13 cellular contexts compared by ENCODE assay signal in genomic region chr19:35754365-35755139, GRCh38. TPM values are rescaled to one million over a fixed set of nuclear protein-coding genes. Genes with fewer than 3 reads are reported as not detected.
DNase-seq lines count a peak whose midpoint lies in the region; ATAC-seq and TF ChIP-seq lines count a peak whose summit lies in the region.
"Had no signal": no experiment of that assay in that cellular context is flagged by ENCODE, and none has a peak within 500 bp of the region (broad histone marks: within the 10 kb centered on the region; RNA-seq: fewer than 3 reads in every experiment).

No MANE protein-coding gene starts in this region.

- H3K4me3 ChIP-seq in choroid plexus epithelial cell (ENCODE audit: low read depth, low read length) (no peak overlapping the region), muscle layer of duodenum (ENCODE audit: low read depth in 1 of 2, low read length in 2 of 2) (peak overlapping the region; percentile 30 to 93), tibial artery (peak overlapping the region; percentile 72 to 75)
- H3K4me3 ChIP-seq: A549, SK-N-MC had no signal

- H3K4me3 Mint-ChIP-seq in activated CD4-positive, alpha-beta T cell treated with anti-CD3 and anti-CD28 coated beads, Interleukin-2, amount 10 ng/mL, durations not matched to agents 24 days and 14 days = peak overlapping the region; percentile 54

- H3K9me3 Mint-ChIP-seq in activated CD4-positive, alpha-beta T cell treated with anti-CD3 and anti-CD28 coated beads, Interleukin-2, amount 10 ng/mL, durations not matched to agents 24 days and 14 days = no peaks in the 10 kb centered on the region

- TF ChIP-seq CTCF in choroid plexus epithelial cell (conservative IDR thresholded peaks at IDR 0.05; ENCODE audit: low read depth, low read length) (peak; percentile 1), tibial artery (IDR thresholded peaks at IDR 0.05) (no peak)

- H3K27me3 ChIP-seq in muscle layer of duodenum (ENCODE audit: low read depth, low read length) = no peaks in the 10 kb centered on the region
- no peaks in the 10 kb centered on the region for H3K27me3 ChIP-seq in tibial artery

- H3K36me3 Mint-ChIP-seq in activated CD4-positive, alpha-beta T cell treated with anti-CD3 and anti-CD28 coated beads, Interleukin-2, amount 10 ng/mL, durations not matched to agents 24 days and 14 days (ENCODE audit: low read depth) = peaks cover 21% of the 10 kb centered on the region

- H3K27ac ChIP-seq in muscle layer of duodenum (ENCODE audit: low read length) = peak overlapping the region; percentile 63
- H3K27ac ChIP-seq in tibial artery = peak overlapping the region; percentile 93 to 100
- H3K27ac ChIP-seq: A549, SK-N-MC had no signal

- H3K4me1 ChIP-seq in muscle layer of duodenum (ENCODE audit: control insufficient read depth in 1 of 2, insufficient read depth in 2 of 2, low read length in 2 of 2) (peaks cover 4 to 46% of the 10 kb centered on the region in 2 donors), tibial artery (peaks cover 5 to 54% (median 43%) of the 10 kb centered on the region in 4 donors)

- H3K9me3 ChIP-seq in muscle layer of duodenum (ENCODE audit: control insufficient read depth in 1 of 2, low read length in 2 of 2) (no peaks in the 10 kb centered on the region), tibial artery (no peaks in the 10 kb centered on the region)
- H3K9me3 ChIP-seq: A549 had no signal

- intact Hi-C loops in activated CD4-positive, alpha-beta T cell treated with anti-CD3 and anti-CD28 coated beads, Interleukin-2, amount 10 ng/mL, durations not matched to agents 24 days and 14 days (cut with micrococcal nuclease) = loop anchor here (5.0 kb wide), 2 partner anchors 62 to 148 kb away; partner anchors contain the start of genes HCST and NFKBID
- intact Hi-C loops in tibial artery (cut with DNase I; ENCODE audit: low total_unique reads) = loop anchor here (5.0 kb wide), 1 partner anchor 37 kb away; the partner anchor contains the start of gene KMT2B

- ATAC-seq in HG03045 (IDR thresholded peaks at IDR 0.05; ENCODE audit: unreplicated experiment) = no peak
- ATAC-seq: A549 had no signal

- no peak for DNase-seq in activated CD4-positive, alpha-beta T cell treated with anti-CD3 and anti-CD28 coated beads, Interleukin-2, amount 10 ng/mL, durations not matched to agents 24 days and 14 days
- no peak for DNase-seq in activated CD4-positive, alpha-beta T cell treated with anti-CD3 and anti-CD28 coated beads for 1 hour
- DNase-seq in choroid plexus epithelial cell (ENCODE audit: low read depth) (peak; percentile 28), tibial artery (no peak)
- DNase-seq in stimulated activated CD4-positive, alpha-beta T cell treated with anti-CD3 and anti-CD28 coated beads, Interleukin-2, amount 100 ng/mL, for 48 hours = no peak
- no peak for DNase-seq in activated CD4-positive, alpha-beta T cell treated with anti-CD3 and anti-CD28 coated beads for 48 hours
- DNase-seq: activated CD4-positive, alpha-beta T cell treated with anti-CD3 and anti-CD28 coated beads, Interleukin-2, amount 50 U/mL, for 4 hours; DMS153; naive B cell had no signal

- H3K27ac Mint-ChIP-seq in activated CD4-positive, alpha-beta T cell treated with anti-CD3 and anti-CD28 coated beads, Interleukin-2, amount 10 ng/mL, durations not matched to agents 24 days and 14 days = peak overlapping the region; percentile 42
- H3K27ac Mint-ChIP-seq: naive B cell had no signal

- peaks cover 27% of the 10 kb centered on the region for H3K4me1 Mint-ChIP-seq in activated CD4-positive, alpha-beta T cell treated with anti-CD3 and anti-CD28 coated beads, Interleukin-2, amount 10 ng/mL, durations not matched to agents 24 days and 14 days

- H3K36me3 ChIP-seq in muscle layer of duodenum (ENCODE audit: control insufficient read depth in 1 of 2, insufficient read depth in 2 of 2, low read length in 2 of 2) = peaks cover 13 to 32% of the 10 kb centered on the region in 2 donors
- peaks cover 11 to 31% (median 29%) of the 10 kb centered on the region in 3 donors for H3K36me3 ChIP-seq in tibial artery

- H3K27me3 Mint-ChIP-seq in activated CD4-positive, alpha-beta T cell treated with anti-CD3 and anti-CD28 coated beads, Interleukin-2, amount 10 ng/mL, durations not matched to agents 24 days and 14 days = peaks cover 2% of the 10 kb centered on the region

RNA-seq across cellular contexts. Expression of gene HSPB6, which starts 2.3 kb away (rescaled TPM):
- total RNA-seq in activated CD4-positive, alpha-beta T cell treated with anti-CD3 and anti-CD28 coated beads, Interleukin-2, amount 10 ng/mL, durations not matched to agents 24 days and 14 days = 0.42 TPM in 1 of 2 replicates, not detected in the other

RNA-seq across cellular contexts. Expression of gene PROSER3, which starts 3.4 kb away (rescaled TPM):
- 35.2 and 43.6 TPM in 2 replicates for total RNA-seq in activated CD4-positive, alpha-beta T cell treated with anti-CD3 and anti-CD28 coated beads, Interleukin-2, amount 10 ng/mL, durations not matched to agents 24 days and 14 days

RNA-seq across cellular contexts. Expression of gene LIN37, which starts 6.2 kb away (rescaled TPM):
- total RNA-seq in activated CD4-positive, alpha-beta T cell treated with anti-CD3 and anti-CD28 coated beads, Interleukin-2, amount 10 ng/mL, durations not matched to agents 24 days and 14 days = 7.7 and 11.1 TPM in 2 replicates

RNA-seq across cellular contexts. Expression of gene PSENEN, which starts 9.1 kb away (rescaled TPM):
- 44.9 and 46.7 TPM in 2 replicates for total RNA-seq in activated CD4-positive, alpha-beta T cell treated with anti-CD3 and anti-CD28 coated beads, Interleukin-2, amount 10 ng/mL, durations not matched to agents 24 days and 14 days

RNA-seq across cellular contexts. Expression of gene U2AF1L4, which starts 9.3 kb away (rescaled TPM):
- 26.9 and 28.2 TPM in 2 replicates for total RNA-seq in activated CD4-positive, alpha-beta T cell treated with anti-CD3 and anti-CD28 coated beads, Interleukin-2, amount 10 ng/mL, durations not matched to agents 24 days and 14 days
